ENCODE assay signal across 21 cellular contexts in the genomic region with DNA sequence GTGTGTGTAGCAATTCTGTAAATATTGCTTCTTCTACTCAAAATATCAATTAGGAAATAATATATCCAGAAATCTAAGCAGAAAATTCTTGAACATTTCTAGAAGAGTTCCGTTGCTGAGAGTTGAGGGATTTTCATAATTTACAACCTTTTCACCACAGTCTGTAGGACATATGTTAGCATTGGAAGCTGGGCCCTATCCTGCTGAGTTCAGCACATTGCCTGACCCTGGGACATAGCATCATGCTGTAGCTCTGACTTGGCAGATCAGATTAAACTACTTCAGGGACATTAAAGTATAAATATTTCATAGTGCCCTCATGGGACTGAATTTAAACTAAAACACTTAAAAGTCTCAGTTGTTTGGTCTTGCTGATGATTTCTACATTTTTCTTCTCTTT.
"Had no signal": no experiment of that assay in that cellular context is flagged by ENCODE, and none has a peak within 500 bp of the region (broad histone marks: within the 10 kb centered on the region; RNA-seq: fewer than 3 reads in every experiment).

No MANE protein-coding gene starts in this region.

- H3K4me1 Mint-ChIP-seq: immature natural killer cell; naive thymus-derived CD8-positive, alpha-beta T cell; nephron progenitor cell; stimulated activated naive B cell treated with anti-CD40 and anti-IgM and Interleukin-4, amounts not matched to agents 10 μg/mL and 1 μg/mL and 100 μg/mL, for 72 hours had no signal

- H3K36me3 Mint-ChIP-seq: naive thymus-derived CD8-positive, alpha-beta T cell; stimulated activated naive B cell treated with anti-CD40 and anti-IgM and Interleukin-4, amounts not matched to agents 10 μg/mL and 1 μg/mL and 100 μg/mL, for 72 hours had no signal

- H3K9me3 Mint-ChIP-seq: dendritic cell treated with granulocyte-macrophage colony-stimulating factor and Interleukin-4, amounts not matched to agents 40 ng/mL and 50 ng/mL, for 4 days; nephron progenitor cell; stimulated activated naive B cell treated with anti-CD40 and anti-IgM and Interleukin-4, amounts not matched to agents 10 μg/mL and 1 μg/mL and 100 μg/mL, for 72 hours had no signal

- ATAC-seq: foreskin keratinocyte; gastroesophageal sphincter; heart right ventricle; left colon; left ventricle myocardium superior; lower lobe of right lung; naive thymus-derived CD8-positive, alpha-beta T cell; pancreas; right lobe of liver; stimulated activated naive B cell treated with anti-CD40 and anti-IgM and Interleukin-4, amounts not matched to agents 10 μg/mL and 1 μg/mL and 100 μg/mL, for 72 hours had no signal

- H3K27me3 Mint-ChIP-seq: dendritic cell treated with granulocyte-macrophage colony-stimulating factor and Interleukin-4, amounts not matched to agents 40 ng/mL and 50 ng/mL, for 4 days; naive thymus-derived CD8-positive, alpha-beta T cell; stimulated activated naive B cell treated with anti-CD40 and anti-IgM and Interleukin-4, amounts not matched to agents 10 μg/mL and 1 μg/mL and 100 μg/mL, for 72 hours; stimulated activated naive CD8-positive, alpha-beta T cell treated with anti-CD3 and anti-CD28 coated beads, Interleukin-15, Interleukin-2, amounts not matched to agents 100 ng/mL and 50 ng/mL, for 24 hours had no signal

- H3K4me3 Mint-ChIP-seq: dendritic cell treated with granulocyte-macrophage colony-stimulating factor and Interleukin-4, amounts not matched to agents 40 ng/mL and 50 ng/mL, for 4 days; immature natural killer cell; naive thymus-derived CD8-positive, alpha-beta T cell; nephron progenitor cell; stimulated activated naive B cell treated with anti-CD40 and anti-IgM and Interleukin-4, amounts not matched to agents 10 μg/mL and 1 μg/mL and 100 μg/mL, for 72 hours; stimulated activated naive CD8-positive, alpha-beta T cell treated with anti-CD3 and anti-CD28 coated beads, Interleukin-15, Interleukin-2, amounts not matched to agents 100 ng/mL and 50 ng/mL, for 24 hours had no signal

- DNase-seq: colonic mucosa; effector memory CD4-positive, alpha-beta T cell; foreskin keratinocyte; heart right ventricle; hypothalamus; immature natural killer cell; kidney glomerular epithelial cell; left colon; left ventricle myocardium superior; lower lobe of right lung; naive thymus-derived CD8-positive, alpha-beta T cell; nephron progenitor cell; pancreas; right lobe of liver; small intestine; stimulated activated CD4-positive, alpha-beta T cell treated with anti-CD3 and anti-CD28 coated beads, Interleukin-15, amount 100 ng/mL, for 24 hours; stimulated activated CD4-positive, alpha-beta T cell treated with anti-CD3 and anti-CD28 coated beads, Interleukin-2, amount 100 ng/mL, for 48 hours; stimulated activated naive B cell treated with anti-CD40 and anti-IgM and Interleukin-4, amounts not matched to agents 10 μg/mL and 1 μg/mL and 100 μg/mL, for 72 hours had no signal

- H3K27ac Mint-ChIP-seq: dendritic cell treated with granulocyte-macrophage colony-stimulating factor and Interleukin-4, amounts not matched to agents 40 ng/mL and 50 ng/mL, for 4 days; immature natural killer cell; naive thymus-derived CD8-positive, alpha-beta T cell; nephron progenitor cell; stimulated activated naive B cell treated with anti-CD40 and anti-IgM and Interleukin-4, amounts not matched to agents 10 μg/mL and 1 μg/mL and 100 μg/mL, for 72 hours; stimulated activated naive CD8-positive, alpha-beta T cell treated with anti-CD3 and anti-CD28 coated beads, Interleukin-15, Interleukin-2, amounts not matched to agents 100 ng/mL and 50 ng/mL, for 24 hours had no signal
